In genomic region chr2:240389302-240389805, GRCh38 we compare ENCODE assay signal across 11 cellular contexts.
"Had no signal": no experiment of that assay in that cellular context is flagged by ENCODE, and none has a peak within 500 bp of the region (broad histone marks: within the 10 kb centered on the region; RNA-seq: fewer than 3 reads in every experiment).

No MANE protein-coding gene starts in this region.

- H3K36me3 ChIP-seq: gastroesophageal sphincter, sigmoid colon, thoracic aorta had no signal

- H2AFZ ChIP-seq: hepatocyte had no signal

- H3K4me3 ChIP-seq: gastroesophageal sphincter, hepatocyte, sigmoid colon, thoracic aorta had no signal

- H3K9me3 ChIP-seq: gastroesophageal sphincter, sigmoid colon, thoracic aorta had no signal

- H3K4me2 ChIP-seq: hepatocyte had no signal

- H3K27me3 ChIP-seq: gastroesophageal sphincter, hepatocyte, sigmoid colon had no signal

- ATAC-seq: activated T-helper 17 cell treated with anti-CD3 and anti-CD28 coated beads, Interleukin-2, amount 50 U/mL, for 72 hours; gastroesophageal sphincter; left lobe of liver had no signal

- DNase-seq: activated CD4-positive, CD25-positive, alpha-beta regulatory T cell treated with anti-CD3 and anti-CD28 coated beads, Interleukin-2, amount 50 U/mL, for 72 hours; activated naive CD4-positive, alpha-beta T cell treated with anti-CD3 and anti-CD28 coated beads, Interleukin-2, amount 10 ng/mL, durations not matched to agents 7 days and 5 days; endodermal cell; islet precursor cell; stimulated activated CD4-positive, alpha-beta T cell treated with anti-CD3 and anti-CD28 coated beads, Interleukin-2, amount 100 ng/mL, for 24 hours had no signal

- H3K79me2 ChIP-seq: hepatocyte had no signal

- H3K27ac ChIP-seq: gastroesophageal sphincter, hepatocyte, sigmoid colon, thoracic aorta had no signal
